Comparison of ENCODE assay signal across 1 cellular context in genomic region chr17:35587074-35587961, GRCh38.
TF ChIP-seq lines count a peak whose summit lies in the region.

Gene AP2B1 (plus strand): TSS chr17:35587322. CDS start chr17:35594031, 6,709 bp downstream.

TF ChIP-seq in HEK293, 187 proteins besides CTCF, POLR2A, EP300 and RAD21 (continued from another document and continues in another):
- TF ChIP-seq ZNF391 (tag by site-specific recombination; IDR thresholded peaks at IDR 0.05; ENCODE audit: borderline replicate concordance, low read depth): peak; percentile 89; the same call in 1 of the 2 replicates
- TF ChIP-seq SP3 (tag by site-specific recombination; IDR thresholded peaks at IDR 0.05): peak; percentile 93
- TF ChIP-seq PBX3 (CRISPR knock-in tag; IDR thresholded peaks at IDR 0.05): peak; percentile 64; the same call in 1 of the 2 replicates
- no peak for TF ChIP-seq ZNF423 (tag by site-specific recombination; IDR thresholded peaks at IDR 0.05)
- TF ChIP-seq ZNF488 (tag by site-specific recombination; IDR thresholded peaks at IDR 0.05): no peak
- TF ChIP-seq HOXC10 (CRISPR knock-in tag; IDR thresholded peaks at IDR 0.05): 0 out of 2 replicates have a peak, but pooled peaks have one; percentile 76
- TF ChIP-seq SP7 (tag by site-specific recombination; IDR thresholded peaks at IDR 0.05): peak; percentile 93
- no peak for TF ChIP-seq PRDM2 (tag by site-specific recombination; IDR thresholded peaks at IDR 0.05; ENCODE audit: borderline replicate concordance)
- peak; percentile 71 for TF ChIP-seq ZNF692 (tag by site-specific recombination; IDR thresholded peaks at IDR 0.05)
- no peak for TF ChIP-seq ZNF202 (tag by site-specific recombination; IDR thresholded peaks at IDR 0.05; ENCODE audit: borderline replicate concordance)
- peak; percentile 94 for TF ChIP-seq ZBTB17 (tag by site-specific recombination; IDR thresholded peaks at IDR 0.05)
- TF ChIP-seq ZNF654 (tag by site-specific recombination; IDR thresholded peaks at IDR 0.05; ENCODE audit: low read depth): no peak
- peak; percentile 83 for TF ChIP-seq ZSCAN23 (tag by site-specific recombination; IDR thresholded peaks at IDR 0.05)
- TF ChIP-seq BCL6B (tag by site-specific recombination; IDR thresholded peaks at IDR 0.05): peak; percentile 99
- no peak for TF ChIP-seq ZNF544 (tag by site-specific recombination; IDR thresholded peaks at IDR 0.05)
- TF ChIP-seq ZFP37 (tag by site-specific recombination; IDR thresholded peaks at IDR 0.05): peak; percentile 92
- peak; percentile 91 for TF ChIP-seq ZNF76 (tag by site-specific recombination; IDR thresholded peaks at IDR 0.05; ENCODE audit: borderline replicate concordance, low read depth)
- TF ChIP-seq ZNF785 (tag by site-specific recombination; IDR thresholded peaks at IDR 0.05): peak; percentile 14; the same call in 1 of the 2 replicates
- peak; percentile 66 for TF ChIP-seq ZNF518A (tag by site-specific recombination; conservative IDR thresholded peaks at IDR 0.05; ENCODE audit: low read depth)
- peak; percentile 93 for TF ChIP-seq ZNF24 (tag by site-specific recombination; IDR thresholded peaks at IDR 0.05)
- TF ChIP-seq ZNF610 (tag by site-specific recombination; IDR thresholded peaks at IDR 0.05; ENCODE audit: borderline replicate concordance): peak; percentile 51; the same call in 1 of the 2 replicates
- TF ChIP-seq KLF7 (tag by site-specific recombination; IDR thresholded peaks at IDR 0.05; ENCODE audit: borderline replicate concordance): peak; percentile 96
- TF ChIP-seq AEBP2 (tag by site-specific recombination; IDR thresholded peaks at IDR 0.05; ENCODE audit: borderline replicate concordance): no peak
- TF ChIP-seq ZNF311 (tag by site-specific recombination; IDR thresholded peaks at IDR 0.05; ENCODE audit: borderline replicate concordance): no peak
- TF ChIP-seq ZNF558 (tag by site-specific recombination; IDR thresholded peaks at IDR 0.05): peak; percentile 67; the same call in 1 of the 2 replicates
- TF ChIP-seq ZNF133 (tag by site-specific recombination; IDR thresholded peaks at IDR 0.05): no peak
- TF ChIP-seq ZNF473 (tag by site-specific recombination; IDR thresholded peaks at IDR 0.05): no peak
- TF ChIP-seq ZNF266 (tag by site-specific recombination; IDR thresholded peaks at IDR 0.05; ENCODE audit: low read depth): no peak
- peak; percentile 58 for TF ChIP-seq ZIC2 (tag by site-specific recombination; IDR thresholded peaks at IDR 0.05)
- no peak for TF ChIP-seq ZNF510 (tag by site-specific recombination; IDR thresholded peaks at IDR 0.05; ENCODE audit: insufficient replicate concordance)
- peak; percentile 94 for TF ChIP-seq KLF17 (tag by site-specific recombination; IDR thresholded peaks at IDR 0.05)
- no peak for TF ChIP-seq HOXA7 (CRISPR knock-in tag; IDR thresholded peaks at IDR 0.05; ENCODE audit: borderline replicate concordance)
- peak; percentile 31; the same call in 1 of the 2 replicates for TF ChIP-seq ZNF18 (tag by site-specific recombination; IDR thresholded peaks at IDR 0.05)
- peak; percentile 98 for TF ChIP-seq KLF8 (tag by site-specific recombination; IDR thresholded peaks at IDR 0.05)
- TF ChIP-seq FEZF1 (tag by site-specific recombination; IDR thresholded peaks at IDR 0.05): no peak
- peak; percentile 72; the same call in 1 of the 2 replicates for TF ChIP-seq GLI4 (tag by site-specific recombination; IDR thresholded peaks at IDR 0.05)
- TF ChIP-seq ZNF530 (tag by site-specific recombination; IDR thresholded peaks at IDR 0.05; ENCODE audit: low read depth): no peak
